ENCODE assay signal across 11 cellular contexts in the genomic region with DNA sequence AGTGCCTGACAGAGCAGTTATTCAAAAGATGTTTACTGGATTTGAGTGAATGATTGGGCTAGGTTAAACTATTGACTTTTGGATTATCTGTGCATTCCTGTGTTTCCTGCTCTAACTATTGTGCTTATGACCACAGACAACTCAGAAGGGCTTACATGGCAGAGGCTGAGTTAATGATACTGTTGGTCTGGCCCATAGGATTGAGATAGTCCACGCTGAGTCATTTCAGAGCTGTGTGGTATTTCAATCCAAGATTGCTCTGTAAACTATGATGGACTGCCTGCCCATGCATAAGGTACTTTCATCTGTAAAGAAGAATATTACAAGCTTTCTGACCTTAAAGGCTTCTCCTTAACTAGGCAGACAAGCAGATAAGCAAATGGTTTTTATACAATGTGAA. TPM values are rescaled to one million over a fixed set of nuclear protein-coding genes. Genes with fewer than 3 reads are reported as not detected.
DNase-seq lines count a peak whose midpoint lies in the region; ATAC-seq and TF ChIP-seq lines count a peak whose summit lies in the region.
"Had no signal": no experiment of that assay in that cellular context is flagged by ENCODE, and none has a peak within 500 bp of the region (broad histone marks: within the 10 kb centered on the region; RNA-seq: fewer than 3 reads in every experiment).

No MANE protein-coding gene starts in this region.

- in situ Hi-C loops in mammary epithelial cell (cut with MboI; ENCODE audit: low sequenced_read_pairs in 2 of 2) = no loop called here

- CTCF ChIA-PET in mammary epithelial cell (lab: Charles Lee; ENCODE audit: low non-redundant PET) = no interaction called here
- CTCF ChIA-PET in HEK293T (lab: Yijun Ruan, JAX) = no interaction called here

- H4K20me1 ChIP-seq in mammary epithelial cell (ENCODE audit: insufficient read depth, low read length) (no peaks in the 10 kb centered on the region), osteoblast (ENCODE audit: insufficient read depth, low read length) (no peaks in the 10 kb centered on the region)

- no peak overlapping the region for H3K4me3 ChIP-seq in mammary epithelial cell (replicated peaks in 1 of 3; ENCODE audit: insufficient read depth in 1 of 3, low read depth in 2 of 3, low read length in 3 of 3)
- no peak overlapping the region for H3K4me3 ChIP-seq in osteoblast (ENCODE audit: insufficient read depth, low read length)
- no peak overlapping the region for H3K4me3 ChIP-seq in tibial artery
- H3K4me3 ChIP-seq: right lobe of liver, vagina had no signal

- H3K9me3 ChIP-seq in mammary epithelial cell (replicated peaks; ENCODE audit: insufficient read depth, low read length) = no peaks in the 10 kb centered on the region
- no peaks in the 10 kb centered on the region for H3K9me3 ChIP-seq in osteoblast (ENCODE audit: low read depth, low read length)
- no peaks in the 10 kb centered on the region for H3K9me3 ChIP-seq in tibial artery
- H3K9me3 ChIP-seq: right lobe of liver, vagina had no signal

- intact Hi-C loops in mammary epithelial cell (cut with micrococcal nuclease) (loop anchor here (1.0 to 5.0 kb wide), 5 partner anchors 47 to 188 kb away; a partner anchor contains a TSS), tibial artery (cut with DNase I; ENCODE audit: low total_unique reads) (no loop called here)

- 7% methylated on average over 1 of the region's 1 CpG for WGBS in mammary epithelial cell (ENCODE audit: low coverage, missing lambda C conversion rate)

- H2AFZ ChIP-seq in mammary epithelial cell (ENCODE audit: low read depth, low read length) (peak overlapping the region; percentile 1), osteoblast (ENCODE audit: low read length) (no peak overlapping the region)

- peak overlapping the region; percentile 44 for H3K9ac ChIP-seq in mammary epithelial cell (ENCODE audit: insufficient read depth, low read length)

- peak; percentile 60 for ATAC-seq in HG03460 (IDR thresholded peaks at IDR 0.05; ENCODE audit: unreplicated experiment)
- ATAC-seq: right lobe of liver had no signal

- dilution Hi-C loops in mammary epithelial cell (cut with HindIII; ENCODE audit: low sequenced_read_pairs) = no loop called here

- no peak for TF ChIP-seq CTCF in mammary epithelial cell (conservative IDR thresholded peaks at IDR 0.05 in 1 of 2, IDR thresholded peaks at IDR 0.05 in 1 of 2; ENCODE audit: extremely low read depth in 1 of 2, insufficient read depth in 1 of 2, low read depth in 1 of 2, low read length in 2 of 2)
- no peak for TF ChIP-seq CTCF in osteoblast (IDR thresholded peaks at IDR 0.05; ENCODE audit: extremely low read depth, low read depth, low read length)
- no peak for TF ChIP-seq CTCF in tibial artery (IDR thresholded peaks at IDR 0.05)

- DNase-seq in GM03348 (ENCODE audit: low spot score) (peak; percentile 60), mammary epithelial cell (peak; percentile 82), osteoblast (ENCODE audit: insufficient read length, low spot score, missing footprints) (peak; percentile 60), UCSD-AML1 (lab: John Stamatoyannopoulos, UW; ENCODE audit: unreplicated experiment) (no peak), tibial artery (no peak), HEK293T (ENCODE audit: extremely low spot score) (no peak)
- DNase-seq in activated naive CD4-positive, alpha-beta T cell (lab: John Stamatoyannopoulos, UW) = no peak
- DNase-seq: activated T-cell treated with anti-CD3 and anti-CD28 coated beads, Interleukin-2, amount 50 U/mL, for 1 hour; right lobe of liver had no signal

- no TSS peak for BruUV-seq in mammary epithelial cell (replicated peaks; lab: Mats Ljungman, UMichigan)

- H3K4me2 ChIP-seq in mammary epithelial cell (ENCODE audit: insufficient read depth, low read depth, low read length) = peak overlapping the region; percentile 53
- H3K4me2 ChIP-seq in osteoblast (ENCODE audit: insufficient read depth, low read length) = peak overlapping the region; percentile 46

- H3K36me3 ChIP-seq in mammary epithelial cell (ENCODE audit: insufficient read depth, low read length) (no peaks in the 10 kb centered on the region), osteoblast (ENCODE audit: insufficient read depth, low read length) (no peaks in the 10 kb centered on the region), tibial artery (no peaks in the 10 kb centered on the region)
- H3K36me3 ChIP-seq: right lobe of liver, vagina had no signal

- H3K4me1 ChIP-seq in mammary epithelial cell (ENCODE audit: insufficient read depth, low read length) (peaks cover 46% of the 10 kb centered on the region), osteoblast (ENCODE audit: insufficient read depth, low read length) (peaks cover 35% of the 10 kb centered on the region), tibial artery (peaks cover 0 to 33% (median 14%) of the 10 kb centered on the region in 4 donors)
- H3K4me1 ChIP-seq: right lobe of liver had no signal

- H3K79me2 ChIP-seq in mammary epithelial cell (ENCODE audit: insufficient read depth, low read length) (no peaks in the 10 kb centered on the region), osteoblast (ENCODE audit: insufficient read depth, low read length) (no peaks in the 10 kb centered on the region)

- H3K27ac ChIP-seq in mammary epithelial cell (ENCODE audit: insufficient read depth, low read depth, low read length) = peak overlapping the region; percentile 82
- peak overlapping the region; percentile 68 for H3K27ac ChIP-seq in osteoblast (ENCODE audit: low read depth, low read length)
- no peak overlapping the region for H3K27ac ChIP-seq in tibial artery
- H3K27ac ChIP-seq: right lobe of liver, vagina had no signal

- H3K27me3 ChIP-seq in mammary epithelial cell (ENCODE audit: insufficient read depth, low read length) = no peaks in the 10 kb centered on the region
- H3K27me3 ChIP-seq in osteoblast (ENCODE audit: insufficient read depth, low read length) = no peaks in the 10 kb centered on the region
- H3K27me3 ChIP-seq in tibial artery = no peaks in the 10 kb centered on the region
- H3K27me3 ChIP-seq: right lobe of liver, vagina had no signal

- POLR2A ChIA-PET in HEK293T (lab: Yijun Ruan, JAX) = no interaction called here

TF ChIP-seq in HEK293T, 16 proteins besides CTCF, POLR2A, EP300 and RAD21:
- TF ChIP-seq BHLHE40 (IDR thresholded peaks at IDR 0.05; ENCODE audit: borderline replicate concordance) (no peak), CTBP1 (IDR thresholded peaks at IDR 0.05; ENCODE audit: borderline replicate concordance) (no peak), FOXK2 (IDR thresholded peaks at IDR 0.05) (no peak), ELF4 (IDR thresholded peaks at IDR 0.05) (no peak), L3MBTL2 (conservative IDR thresholded peaks at IDR 0.05) (no peak), FOXM1 (IDR thresholded peaks at IDR 0.05; ENCODE audit: borderline replicate concordance) (no peak), ZNF384 (IDR thresholded peaks at IDR 0.05) (no peak), SUZ12 (IDR thresholded peaks at IDR 0.05) (no peak), ARNT (IDR thresholded peaks at IDR 0.05) (no peak), FOXA1 (IDR thresholded peaks at IDR 0.05) (no peak), TARDBP (IDR thresholded peaks at IDR 0.05) (no peak), HDGF (IDR thresholded peaks at IDR 0.05; ENCODE audit: borderline replicate concordance) (no peak), SP1 (IDR thresholded peaks at IDR 0.05) (no peak)
- TF ChIP-seq, protein P1, sequence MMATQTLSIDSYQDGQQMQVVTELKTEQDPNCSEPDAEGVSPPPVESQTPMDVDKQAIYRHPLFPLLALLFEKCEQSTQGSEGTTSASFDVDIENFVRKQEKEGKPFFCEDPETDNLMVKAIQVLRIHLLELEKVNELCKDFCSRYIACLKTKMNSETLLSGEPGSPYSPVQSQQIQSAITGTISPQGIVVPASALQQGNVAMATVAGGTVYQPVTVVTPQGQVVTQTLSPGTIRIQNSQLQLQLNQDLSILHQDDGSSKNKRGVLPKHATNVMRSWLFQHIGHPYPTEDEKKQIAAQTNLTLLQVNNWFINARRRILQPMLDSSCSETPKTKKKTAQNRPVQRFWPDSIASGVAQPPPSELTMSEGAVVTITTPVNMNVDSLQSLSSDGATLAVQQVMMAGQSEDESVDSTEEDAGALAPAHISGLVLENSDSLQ (IDR thresholded peaks at IDR 0.05) = no peak

RNA-seq across cellular contexts. Expression of a gene that starts 49.1 kb away (rescaled TPM):
- total RNA-seq in mammary epithelial cell = 10 to 100 TPM; 14.7 to 25.1 TPM
- polyA plus RNA-seq in mammary epithelial cell = 21.7 TPM
- polyA minus RNA-seq in mammary epithelial cell = 40.2 TPM
- 37.6 and 38.3 TPM in 2 replicates for total RNA-seq in osteoblast

Comparison
In these comparisons a context has a peak if more than half of its experiments do, and no peak if none do; other contexts are left out.
1. DNase-seq: peak in GM03348 (single experiment), mammary epithelial cell (single experiment) and osteoblast (single experiment); none in UCSD-AML1 (single experiment), activated naive CD4-positive, alpha-beta T cell (0 of 4), tibial artery (0 of 2) and HEK293T (single experiment).
2. H3K27ac ChIP-seq: peak in mammary epithelial cell (single experiment) and osteoblast (single experiment); none in tibial artery (0 of 2).